Comparison of ENCODE assay signal across 8 cellular contexts in the genomic region with DNA sequence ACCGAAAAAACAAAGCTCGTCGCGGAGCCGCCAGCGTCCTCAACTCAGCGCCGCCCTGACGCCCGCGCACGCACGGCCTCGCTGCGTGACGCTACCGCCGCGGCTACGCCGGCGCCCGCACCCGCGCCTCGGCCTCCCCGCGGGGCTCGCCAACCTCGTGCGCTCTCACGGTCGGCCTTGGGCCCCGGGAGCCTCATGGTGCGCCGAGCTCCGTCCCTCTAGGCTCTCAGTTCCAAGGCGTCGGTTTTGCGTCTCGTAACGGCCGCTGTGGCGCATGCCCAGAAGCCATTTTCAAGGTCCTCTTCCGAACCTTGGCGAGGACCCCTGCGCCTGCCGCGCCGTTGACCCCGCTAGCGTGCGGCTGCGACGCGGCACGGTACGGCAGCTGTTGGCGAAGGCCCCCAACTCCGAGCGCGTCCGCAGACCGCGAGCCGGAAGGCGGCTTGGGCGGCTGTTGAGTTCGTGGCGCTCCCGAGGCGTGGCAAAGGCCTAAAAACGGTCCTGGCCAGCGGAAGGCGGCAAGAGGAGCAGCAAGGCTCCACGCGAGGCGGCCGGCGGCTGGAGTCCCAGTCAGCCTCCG. TPM values are rescaled to one million over a fixed set of nuclear protein-coding genes. Genes with fewer than 3 reads are reported as not detected.
DNase-seq lines count a peak whose midpoint lies in the region; ATAC-seq and TF ChIP-seq lines count a peak whose summit lies in the region.

TSS of gene HENMT1 (minus strand) at position 64 of the 580 bp plus-strand sequence. CDS start 1,209 bp downstream, outside the sequence.

- ATAC-seq in GM18505 (IDR thresholded peaks at IDR 0.05; ENCODE audit: unreplicated experiment) (peak; percentile 87), HG02943 (IDR thresholded peaks at IDR 0.05; ENCODE audit: low read depth, unreplicated experiment) (peak; percentile 81)
- ATAC-seq in stimulated activated naive CD8-positive, alpha-beta T cell treated with anti-CD3 and anti-CD28 coated beads, Interleukin-15, Interleukin-2, amounts not matched to agents 100 U/mL and 50 U/mL, for 24 hours: peak; percentile 76

- peaks cover 58% of the 10 kb centered on the region for H3K27me3 Mint-ChIP-seq in nephron progenitor cell (ENCODE audit: low read depth, poor library complexity)

- H3K4me1 Mint-ChIP-seq in nephron progenitor cell: no peaks in the 10 kb centered on the region

- peak within 1 kb of the TSS; percentile 71 for H3K4me3 Mint-ChIP-seq in nephron progenitor cell

- TF ChIP-seq POLR2A in GM18505 (IDR thresholded peaks at IDR 0.05; ENCODE audit: borderline replicate concordance, extremely low read depth, insufficient read depth, insufficient read length): peak; percentile 85

- peak; percentile 15 for DNase-seq in NCI-H460 (ENCODE audit: extremely low read depth, low read depth)
- DNase-seq in activated T-cell treated with anti-CD3 and anti-CD28 coated beads, Interleukin-2, amount 50 U/mL, for 48 hours: peak; percentile 82 to 88
- peak; percentile 69 for DNase-seq in fibroblast of peridontal ligament (ENCODE audit: extremely low read depth)
- peak; percentile 74 for DNase-seq in nephron progenitor cell
- DNase-seq in stimulated activated naive CD8-positive, alpha-beta T cell treated with anti-CD3 and anti-CD28 coated beads, Interleukin-15, Interleukin-2, amounts not matched to agents 100 U/mL and 50 U/mL, for 24 hours: peak; percentile 83
- no peak for DNase-seq in NCI-H510A (lab: John Stamatoyannopoulos, UW)

- no peak within 1 kb of the TSS for H3K27ac Mint-ChIP-seq in nephron progenitor cell

- no peaks in the 10 kb centered on the region for H3K36me3 Mint-ChIP-seq in nephron progenitor cell (ENCODE audit: low read depth)

- TF ChIP-seq CTCF in nephron progenitor cell (IDR thresholded peaks at IDR 0.05): no peak

- peaks cover 15% of the 10 kb centered on the region for H3K9me3 Mint-ChIP-seq in nephron progenitor cell

RNA-seq across cellular contexts. Expression of gene HENMT1, which starts in this region (rescaled TPM):
- 2.5 and 2.6 TPM in 2 replicates for total RNA-seq in NCI-H460 (2014; rRNA removed; shearing (Covaris generic))
- 1.3 and 1.5 TPM in 2 replicates for polyA plus RNA-seq in NCI-H460 (2014; cell fraction: nucleus; rRNA removed)
